Comparison of ENCODE assay signal across 6 cellular contexts in the genomic region with DNA sequence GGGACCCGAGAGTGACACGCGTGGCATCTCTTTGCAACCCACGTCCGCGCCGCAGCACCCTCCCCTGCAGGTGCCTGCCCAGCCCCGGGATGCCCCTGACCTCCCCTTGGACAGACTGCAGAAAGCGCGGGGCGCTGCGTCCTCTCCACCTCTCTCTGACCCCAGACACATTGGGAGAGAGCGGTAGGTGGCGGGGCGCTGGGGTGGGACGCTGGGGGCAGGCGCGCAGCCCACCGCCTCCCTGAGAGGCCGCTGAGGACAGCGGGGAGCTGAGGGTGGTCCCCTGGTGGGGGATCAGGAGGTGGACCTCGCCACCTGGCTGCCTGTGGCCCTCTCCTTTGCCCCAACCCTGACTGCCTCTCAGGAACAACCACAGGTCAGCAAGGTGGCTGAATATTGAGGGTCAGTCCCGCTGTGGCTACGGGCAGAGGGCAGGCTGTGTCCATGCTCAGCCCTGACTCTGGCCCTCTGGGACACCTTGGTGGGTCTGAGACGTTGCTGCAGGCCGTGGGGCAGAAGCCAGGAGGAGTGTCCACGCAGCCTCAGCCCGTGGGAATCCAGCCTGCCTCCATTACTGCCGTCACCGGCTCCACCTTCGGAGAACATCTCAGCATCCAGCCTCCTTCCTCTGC. TPM values are rescaled to one million over a fixed set of nuclear protein-coding genes. Genes with fewer than 3 reads are reported as not detected.
DNase-seq lines count a peak whose midpoint lies in the region; ATAC-seq and TF ChIP-seq lines count a peak whose summit lies in the region.

No MANE protein-coding gene starts in this region.

- peaks cover 16% of the 10 kb centered on the region for H3K4me1 ChIP-seq in colonic mucosa
- peaks cover 22% of the 10 kb centered on the region for H3K4me1 ChIP-seq in prostate gland (replicated peaks)

- TF ChIP-seq CTCF in colonic mucosa (IDR thresholded peaks at IDR 0.05), result no peak
- TF ChIP-seq CTCF in prostate gland (IDR thresholded peaks at IDR 0.05), result no peak

- WGBS in prostate gland, result 34% methylated on average over 21 of the region's 31 CpGs

- no peaks in the 10 kb centered on the region for H3K36me3 ChIP-seq in colonic mucosa
- no peaks in the 10 kb centered on the region for H3K36me3 ChIP-seq in prostate gland

- TF ChIP-seq POLR2A in prostate gland (IDR thresholded peaks at IDR 0.05), result no peak

- H3K4me3 ChIP-seq in colonic mucosa (peak overlapping the region; percentile 98), prostate gland (peak overlapping the region; percentile 91 to 99)

- peak overlapping the region; percentile 63 to 66 for H3K9ac ChIP-seq in colonic mucosa (ENCODE audit: low read depth in 2 of 2, low read length in 2 of 2)

- H3K9me3 ChIP-seq in colonic mucosa (no peaks in the 10 kb centered on the region), prostate gland (no peaks in the 10 kb centered on the region)

- peak; percentile 10 for ATAC-seq in HG03108 (IDR thresholded peaks at IDR 0.05; ENCODE audit: unreplicated experiment)

- intact Hi-C loops in colonic mucosa (cut with DNase I) (no loop called here), prostate gland (cut with DNase I) (no loop called here)

- DNase-seq in colonic mucosa (no peak), prostate gland (ENCODE audit: low spot score) (no peak), DMS 273 (lab: John Stamatoyannopoulos, UW; ENCODE audit: unreplicated experiment) (no peak), NCI-H187 treated with DMSO at 0.1 percent for 48 hours (lab: John Stamatoyannopoulos, UW) (no peak), GM19238 (ENCODE audit: insufficient read length, low spot score) (no peak)

- H3K27ac ChIP-seq in colonic mucosa, result peak overlapping the region; percentile 65
- H3K27ac ChIP-seq in prostate gland, result peak overlapping the region; percentile 71 to 75

- H3K27me3 ChIP-seq in colonic mucosa (no peaks in the 10 kb centered on the region), prostate gland (replicated peaks; ENCODE audit: insufficient read depth) (no peaks in the 10 kb centered on the region)

RNA-seq across cellular contexts. Expression of a gene that starts 0.8 kb away (rescaled TPM):
- total RNA-seq in colonic mucosa, result 10 to 100 TPM; 43.1 to 83.3 TPM
- 10 to 100 TPM; 56.0 to 79.4 TPM for total RNA-seq in prostate gland

RNA-seq across cellular contexts. Expression of a gene that starts 5.8 kb away (rescaled TPM):
- total RNA-seq in colonic mucosa (1 to 10 TPM; 1.1 to 2.2 TPM), prostate gland (10 to 100 TPM in 1 of 2 donors, 1 to 10 TPM in 1; 6.9 to 23.7 TPM)

RNA-seq across cellular contexts. Expression of a gene that starts 27.9 kb away (rescaled TPM):
- total RNA-seq in colonic mucosa (10 to 100 TPM; 21.3 to 34.2 TPM), prostate gland (1 to 10 TPM in 1 of 2 donors, not detected in 1; 3.4 TPM)

RNA-seq across cellular contexts. Expression of a gene that starts 33.3 kb away (rescaled TPM):
- total RNA-seq in colonic mucosa (10 to 100 TPM; 34.1 to 68.1 TPM), prostate gland (10 to 100 TPM; 43.2 to 58.6 TPM)

RNA-seq across cellular contexts. Expression of a gene that starts 34.0 kb away (rescaled TPM):
- 10 to 100 TPM; 14.3 to 35.8 TPM for total RNA-seq in colonic mucosa
- 10 to 100 TPM; 30.6 to 36.9 TPM for total RNA-seq in prostate gland

Comparison
In these comparisons a context has a peak if more than half of its experiments do, and no peak if none do; other contexts are left out.
1. RNA of a gene that starts 27.9 kb away (total RNA-seq): 21.3 to 34.2 TPM in colonic mucosa; 3.4 TPM in prostate gland; every median in the first group is over 4 times any median in the second.